ENCODE assay signal across 10 cellular contexts in the genomic region with DNA sequence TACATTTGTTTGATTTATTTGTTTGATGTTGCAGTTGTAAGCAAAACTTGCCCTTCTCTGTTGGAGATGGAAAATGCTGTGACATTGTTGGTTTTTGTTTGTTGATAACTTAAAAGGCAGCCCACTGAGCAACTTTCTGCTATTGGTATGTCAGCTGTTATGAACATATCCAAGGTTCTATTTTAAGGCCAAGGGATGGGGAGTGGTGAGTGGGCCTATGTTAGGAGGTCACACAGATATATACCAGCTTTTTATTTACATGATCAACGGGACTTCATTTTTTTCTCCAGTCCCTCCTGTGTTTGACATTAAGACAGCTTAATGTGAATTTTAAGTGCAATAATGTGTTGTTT. TPM values are rescaled to one million over a fixed set of nuclear protein-coding genes. Genes with fewer than 3 reads are reported as not detected.
A peak's percentile ranks its signal among the peaks of the same experiment; 100 is the strongest.
DNase-seq lines count a peak whose midpoint lies in the region; TF ChIP-seq lines count a peak whose summit lies in the region.
"Had no signal": no experiment of that assay in that cellular context is flagged by ENCODE, and none has a peak within 500 bp of the region (broad histone marks: within the 10 kb centered on the region; RNA-seq: fewer than 3 reads in every experiment).

No MANE protein-coding gene starts in this region.

- H4K20me1 ChIP-seq in GM23248 (ENCODE audit: insufficient read depth) (peaks cover 10% of the 10 kb centered on the region; the same call in 1 of the 2 replicates), smooth muscle cell (ENCODE audit: low read depth) (peaks cover 85% of the 10 kb centered on the region)

- peaks cover 24% of the 10 kb centered on the region for H3F3A ChIP-seq in GM23248 (ENCODE audit: insufficient read depth)
- H3F3A ChIP-seq in smooth muscle cell (ENCODE audit: low read depth), result peaks cover 3% of the 10 kb centered on the region

- peak overlapping the region; percentile 97 for H3K4me2 ChIP-seq in GM23248 (ENCODE audit: unreplicated experiment)
- H3K4me2 ChIP-seq in smooth muscle cell, result peak overlapping the region; percentile 90

- H3K4me3 ChIP-seq in GM23248, result peak overlapping the region; percentile 90
- H3K4me3 ChIP-seq in astrocyte of the spinal cord (ENCODE audit: low read depth, low read length), result no peak overlapping the region
- peak overlapping the region; percentile 82; the same call in 1 of the 2 replicates for H3K4me3 ChIP-seq in iPS-20b (ENCODE audit: low read length)
- peak overlapping the region; percentile 99 for H3K4me3 ChIP-seq in smooth muscle cell

- H3K79me2 ChIP-seq in GM23248 (ENCODE audit: insufficient read depth) (peaks cover 100% of the 10 kb centered on the region), smooth muscle cell (ENCODE audit: low read depth) (peaks cover 97% of the 10 kb centered on the region)

- WGBS in GM23248 (ENCODE audit: low coverage in 1 of 2, low lambda C conversion rate in 2 of 2, missing lambda C conversion rate in 2 of 2), 2 experiments, result 45 to 55% methylated on average over 1 of the region's 1 CpG
- 50% methylated on average over 1 of the region's 1 CpG for WGBS in smooth muscle cell (ENCODE audit: low lambda C conversion rate)

- DNase-seq in GM23248 (peak; percentile 20), astrocyte of the spinal cord (ENCODE audit: low read depth, low spot score) (peak; percentile 51), smooth muscle cell (lab: John Stamatoyannopoulos, UW; ENCODE audit: unreplicated experiment) (no peak), iPS-NIHi7 (ENCODE audit: extremely low spot score) (no peak), SW480 (ENCODE audit: low spot score) (no peak), NCI-H1092 treated with DMSO at 0.1 percent for 48 hours (lab: John Stamatoyannopoulos, UW) (no peak)
- no peak for DNase-seq in activated effector memory CD4-positive, alpha-beta T cell treated with anti-CD3 and anti-CD28 coated beads, Interleukin-2, amount 50 U/mL, for 16 hours
- DNase-seq: naive thymus-derived CD4-positive, alpha-beta T cell; NCI-H1105 treated with DMSO at 0.1 percent for 48 hours had no signal

- no peaks in the 10 kb centered on the region for H3K27me3 ChIP-seq in GM23248 (replicated peaks; ENCODE audit: insufficient read depth)
- no peaks in the 10 kb centered on the region for H3K27me3 ChIP-seq in iPS-20b (ENCODE audit: insufficient read depth, low read length)
- H3K27me3 ChIP-seq in smooth muscle cell (ENCODE audit: low read depth), result no peaks in the 10 kb centered on the region

- H3K9ac ChIP-seq in GM23248 (peak overlapping the region; percentile 97), iPS-20b (ENCODE audit: low read depth, low read length) (peak overlapping the region; percentile 20; the same call in 1 of the 2 replicates), smooth muscle cell (ENCODE audit: low read depth) (no peak overlapping the region)

- H3K4me1 ChIP-seq in GM23248 (ENCODE audit: insufficient read depth), result peaks cover 55% of the 10 kb centered on the region
- peaks cover 41% of the 10 kb centered on the region for H3K4me1 ChIP-seq in iPS-20b (ENCODE audit: insufficient read depth, low read length)
- H3K4me1 ChIP-seq in smooth muscle cell (ENCODE audit: low read depth), result peaks cover 40% of the 10 kb centered on the region

- no peak for TF ChIP-seq CTCF in astrocyte of the spinal cord (IDR thresholded peaks at IDR 0.05; ENCODE audit: low read depth, low read length)
- TF ChIP-seq CTCF in smooth muscle cell (IDR thresholded peaks at IDR 0.05; ENCODE audit: borderline replicate concordance, insufficient read depth, poor library complexity, severe bottlenecking), result no peak

- H3K27ac ChIP-seq in GM23248 (peak overlapping the region; percentile 89), iPS-20b (ENCODE audit: low read length) (no peak overlapping the region), smooth muscle cell (ENCODE audit: low read depth) (no peak overlapping the region)

- no peaks in the 10 kb centered on the region for H3K36me3 ChIP-seq in GM23248 (ENCODE audit: low read depth)
- H3K36me3 ChIP-seq in iPS-20b (ENCODE audit: insufficient read depth, low read depth, low read length), result no peaks in the 10 kb centered on the region
- H3K36me3 ChIP-seq in smooth muscle cell (ENCODE audit: low read depth), result no peaks in the 10 kb centered on the region

- H2AFZ ChIP-seq in GM23248 (no peak overlapping the region), smooth muscle cell (ENCODE audit: low read depth) (no peak overlapping the region)

- H3K9me2 ChIP-seq in GM23248 (ENCODE audit: insufficient read depth), result no peaks in the 10 kb centered on the region

- H3K9me3 ChIP-seq in GM23248 (ENCODE audit: low read depth) (no peaks in the 10 kb centered on the region), iPS-20b (ENCODE audit: insufficient read depth, low read depth, low read length) (no peaks in the 10 kb centered on the region), smooth muscle cell (replicated peaks; ENCODE audit: low read depth) (no peaks in the 10 kb centered on the region)

- in situ Hi-C loops in GM23248 (cut with MboI) (no loop called here), astrocyte of the spinal cord (cut with HindIII; ENCODE audit: low sequenced_read_pairs) (no loop called here)

RNA-seq across cellular contexts. Expression of gene QKI, which starts 5.8 kb away (rescaled TPM):
- 106 and 145 TPM in 2 replicates for total RNA-seq in GM23248 (2014; rRNA removed; shearing (Covaris generic))
- 12.6 and 13.6 TPM in 2 replicates for polyA plus RNA-seq in GM23248 (2016; fragmentation: Nextera tagmentation; extraction: Ambion mirVana)
- total RNA-seq in smooth muscle cell, result 162 and 168 TPM in 2 replicates
- polyA plus RNA-seq in smooth muscle cell, result 65.1 and 67.0 TPM in 2 replicates

Comparison
In these comparisons a context has a peak if more than half of its experiments do, and no peak if none do; other contexts are left out.
1. DNase-seq: peak in GM23248 (single experiment) and astrocyte of the spinal cord (single experiment); none in smooth muscle cell (single experiment), activated effector memory CD4-positive, alpha-beta T cell treated with anti-CD3 and anti-CD28 coated beads, Interleukin-2, amount 50 U/mL, for 16 hours (single experiment), iPS-NIHi7 (single experiment), SW480 (single experiment) and NCI-H1092 treated with DMSO at 0.1 percent for 48 hours (single experiment).